ENCODE assay signal across 8 cellular contexts in genomic region chr15:64699767-64700388, GRCh38.
DNase-seq lines count a peak whose midpoint lies in the region; ATAC-seq and TF ChIP-seq lines count a peak whose summit lies in the region.

No MANE protein-coding gene starts in this region.

- H3K9me3 ChIP-seq in endocrine pancreas (ENCODE audit: control insufficient read depth, low read length) (no peaks in the 10 kb centered on the region), muscle layer of duodenum (ENCODE audit: control insufficient read depth in 1 of 2, low read length in 2 of 2) (no peaks in the 10 kb centered on the region)

- H3K27ac ChIP-seq in muscle layer of duodenum (ENCODE audit: low read length), result peak overlapping the region; percentile 67

- TF ChIP-seq CTCF in AG10803 (conservative IDR thresholded peaks at IDR 0.05; ENCODE audit: low read length), result no peak

- H3K36me3 ChIP-seq in endocrine pancreas (ENCODE audit: control insufficient read depth, insufficient read depth, low read length) (no peaks in the 10 kb centered on the region), muscle layer of duodenum (ENCODE audit: control insufficient read depth in 1 of 2, insufficient read depth in 2 of 2, low read length in 2 of 2) (no peaks in the 10 kb centered on the region)

- DNase-seq in AG10803 (ENCODE audit: low read depth), result peak; percentile 39
- DNase-seq in NCI-H2107 treated with DMSO at 0.1 percent for 48 hours (lab: John Stamatoyannopoulos, UW; ENCODE audit: unreplicated experiment), result peak; percentile 51
- no peak for DNase-seq in activated naive CD4-positive, alpha-beta T cell (lab: John Stamatoyannopoulos, UW)
- no peak for DNase-seq in cortex of kidney (lab: John Stamatoyannopoulos, UW)

- H3K9ac ChIP-seq in endocrine pancreas (ENCODE audit: control insufficient read depth, insufficient read depth, low read length), result no peak overlapping the region

- no peaks in the 10 kb centered on the region for H3K27me3 ChIP-seq in endocrine pancreas (ENCODE audit: control insufficient read depth, insufficient read depth, low read length)
- no peaks in the 10 kb centered on the region for H3K27me3 ChIP-seq in muscle layer of duodenum (ENCODE audit: low read depth, low read length)

- H3K4me1 ChIP-seq in endocrine pancreas (ENCODE audit: control insufficient read depth, insufficient read depth, low read length), result peaks cover 28% of the 10 kb centered on the region
- peaks cover 36 to 82% of the 10 kb centered on the region in 2 donors for H3K4me1 ChIP-seq in muscle layer of duodenum (ENCODE audit: control insufficient read depth in 1 of 2, insufficient read depth in 2 of 2, low read length in 2 of 2)

- ATAC-seq in HG03571 (IDR thresholded peaks at IDR 0.05; ENCODE audit: unreplicated experiment) (no peak), GM18873 (IDR thresholded peaks at IDR 0.05; ENCODE audit: low FRiP score, unreplicated experiment) (no peak)

- H3K4me3 ChIP-seq in AG10803 (ENCODE audit: low read length) (peak overlapping the region; percentile 41), endocrine pancreas (ENCODE audit: control insufficient read depth, insufficient read depth, low read length) (peak overlapping the region; percentile 19), muscle layer of duodenum (ENCODE audit: low read depth in 1 of 2, low read length in 2 of 2) (peak overlapping the region; percentile 81 to 84)

Comparison
In these comparisons a context has a peak if more than half of its experiments do, and no peak if none do; other contexts are left out.
1. DNase-seq: peak in AG10803 (single experiment) and NCI-H2107 treated with DMSO at 0.1 percent for 48 hours (single experiment); none in activated naive CD4-positive, alpha-beta T cell (0 of 4) and cortex of kidney (single experiment).
2. H3K4me3 ChIP-seq: peak in every context shown above with its lines; median percentile 82 in muscle layer of duodenum; 41 in AG10803; 19 in endocrine pancreas.